In genomic region chr13:30713133-30713532, GRCh38 we compare ENCODE assay signal across 9 cellular contexts. TPM values are rescaled to one million over a fixed set of nuclear protein-coding genes. Genes with fewer than 3 reads are reported as not detected.
DNase-seq lines count a peak whose midpoint lies in the region; ATAC-seq and TF ChIP-seq lines count a peak whose summit lies in the region.
"Had no signal": no experiment of that assay in that cellular context is flagged by ENCODE, and none has a peak within 500 bp of the region (broad histone marks: within the 10 kb centered on the region; RNA-seq: fewer than 3 reads in every experiment).

No MANE protein-coding gene starts in this region.

- H3K36me3 ChIP-seq in Panc1 (ENCODE audit: control insufficient read depth, insufficient read depth, low read length): no peaks in the 10 kb centered on the region
- no peaks in the 10 kb centered on the region for H3K36me3 ChIP-seq in esophagus squamous epithelium

- 21 to 22% methylated on average over 5 of the region's 5 CpGs for WGBS in esophagus squamous epithelium, 2 donors

- TF ChIP-seq CTCF in Panc1 (IDR thresholded peaks at IDR 0.05): no peak
- TF ChIP-seq CTCF in esophagus squamous epithelium (IDR thresholded peaks at IDR 0.05): no peak

- intact Hi-C loops in Panc1 (cut with micrococcal nuclease; ENCODE audit: unreplicated experiment) (no loop called here), esophagus squamous epithelium (cut with DNase I) (no loop called here)

- no TSS peak for BruUV-seq in Panc1 (replicated peaks; lab: Mats Ljungman, UMichigan)

- no peaks in the 10 kb centered on the region for H3K27me3 ChIP-seq in Panc1 (ENCODE audit: control insufficient read depth, insufficient read depth, low read length)
- no peaks in the 10 kb centered on the region for H3K27me3 ChIP-seq in esophagus squamous epithelium

- H3K27ac ChIP-seq in Panc1 (ENCODE audit: low read length) (peak overlapping the region; percentile 59; the same call in 1 of the 2 replicates), esophagus squamous epithelium (peak overlapping the region in 3 of 4 donors; percentile 1 to 56 (median 11))

- H3K9me3 ChIP-seq in Panc1 (ENCODE audit: control insufficient read depth, insufficient read depth, low read depth, low read length) (no peaks in the 10 kb centered on the region), esophagus squamous epithelium (no peaks in the 10 kb centered on the region)

- in situ Hi-C loops in Panc1 (cut with HindIII; ENCODE audit: low pct_unique_long_range_greater_than_20kb, low sequenced_read_pairs): no loop called here
- in situ Hi-C loops in G401 (cut with HindIII; ENCODE audit: low sequenced_read_pairs): no loop called here

- CTCF ChIA-PET in Panc1 (lab: Charles Lee): no interaction called here

- ATAC-seq in GM18858 (IDR thresholded peaks at IDR 0.05; ENCODE audit: unreplicated experiment): peak; percentile 53
- ATAC-seq in Panc1: peak; percentile 61

- H3K4me1 ChIP-seq in Panc1 (ENCODE audit: control insufficient read depth, insufficient read depth, low read length) (peaks cover 3% of the 10 kb centered on the region; the same call in 1 of the 2 replicates), esophagus squamous epithelium (peaks cover 0 to 3% (median 0%) of the 10 kb centered on the region in 3 donors)

- no peak overlapping the region for H3K4me3 ChIP-seq in Panc1 (ENCODE audit: low read depth in 2 of 2, low read length in 2 of 2)
- no peak overlapping the region for H3K4me3 ChIP-seq in esophagus squamous epithelium

- no peak for TF ChIP-seq POLR2A in esophagus squamous epithelium (IDR thresholded peaks at IDR 0.05)

- POLR2A ChIA-PET in Panc1 (lab: Charles Lee): no interaction called here

- no peak for DNase-seq in Panc1 (ENCODE audit: low read depth, low spot score)
- no peak for DNase-seq in esophagus squamous epithelium (lab: John Stamatoyannopoulos, UW)
- DNase-seq in renal cortical epithelial cell (ENCODE audit: low read depth): peak; percentile 18
- DNase-seq in DMS79 (lab: John Stamatoyannopoulos, UW): no peak
- no peak for DNase-seq in G401 (ENCODE audit: low spot score)
- DNase-seq in DMS153 (lab: John Stamatoyannopoulos, UW): no peak
- DNase-seq in midbrain (lab: John Stamatoyannopoulos, UW): no peak
- DNase-seq: activated CD4-positive, alpha-beta T cell treated with anti-CD3 and anti-CD28 coated beads, Interleukin-2, amount 10 ng/mL, durations not matched to agents 7 days and 5 days had no signal

RNA-seq across cellular contexts. Expression of gene ALOX5AP, which starts 22.2 kb away (rescaled TPM):
- total RNA-seq in Panc1 (2021; ENCODE audit: unreplicated experiment) (2.1 TPM), esophagus squamous epithelium (10 to 100 TPM in 2 of 4 donors, 1 to 10 TPM in 2; 4.7 to 21.5 (median 12.7) TPM), renal cortical epithelial cell (0.85 and 5.6 TPM in 2 replicates)
- polyA plus RNA-seq in Panc1 (2012; ENCODE audit: insufficient read length): 0.65 TPM
- total RNA-seq in G401 (2014; rRNA removed; shearing (Covaris generic)): not detected in 2 replicates
